8 cellular contexts compared by ENCODE assay signal in genomic region chr20:2800590-2801458, GRCh38. TPM values are rescaled to one million over a fixed set of nuclear protein-coding genes. Genes with fewer than 3 reads are reported as not detected.
DNase-seq lines count a peak whose midpoint lies in the region; ATAC-seq and TF ChIP-seq lines count a peak whose summit lies in the region.

Gene CPXM1 (minus strand): TSS chr20:2800627. CDS start chr20:2800572, 55 bp downstream.

- in situ Hi-C loops in G401 (cut with HindIII; ENCODE audit: low sequenced_read_pairs) = no loop called here

- peaks cover 6 to 21% of the 10 kb centered on the region in 2 donors for H3K4me1 ChIP-seq in muscle layer of duodenum (ENCODE audit: control insufficient read depth in 1 of 2, insufficient read depth in 2 of 2, low read length in 2 of 2)

- H3K4me3 ChIP-seq in muscle layer of duodenum (ENCODE audit: low read depth in 1 of 2, low read length in 2 of 2) = peak within 1 kb of the TSS; percentile 42 to 61

- H3K27me3 ChIP-seq in muscle layer of duodenum (ENCODE audit: low read depth, low read length) = peaks cover 31% of the 10 kb centered on the region

- no peak for TF ChIP-seq CTCF in GM10266 (IDR thresholded peaks at IDR 0.05; ENCODE audit: control insufficient read depth, insufficient read depth, low read depth, missing control alignments)

- no peaks in the 10 kb centered on the region for H3K9me3 ChIP-seq in muscle layer of duodenum (ENCODE audit: control insufficient read depth in 1 of 2, low read length in 2 of 2)

- no peak for DNase-seq in G401 (ENCODE audit: low spot score)
- DNase-seq in NCI-H510A (lab: John Stamatoyannopoulos, UW) = peak; percentile 43
- DNase-seq in cerebellum (ENCODE audit: low spot score) = no peak
- no peak for DNase-seq in GM10266 (ENCODE audit: extremely low spot score)
- DNase-seq in HEK293T (ENCODE audit: extremely low spot score) = no peak

- POLR2A ChIA-PET in HEK293T (lab: Yijun Ruan, JAX) = interaction anchor here (1.0 kb wide), 2 partner anchors 35 to 40 kb away, joined by 4 to 5 read pairs; partner anchors contain the start of genes PCED1A and VPS16

- ATAC-seq in GM21619 (IDR thresholded peaks at IDR 0.05; ENCODE audit: unreplicated experiment) = peak; percentile 54
- ATAC-seq in HG03025 (IDR thresholded peaks at IDR 0.05; ENCODE audit: low FRiP score, unreplicated experiment) = no peak

- H3K27ac ChIP-seq in muscle layer of duodenum (ENCODE audit: low read length) = no peak within 1 kb of the TSS

- CTCF ChIA-PET in HEK293T (lab: Yijun Ruan, JAX) = interaction anchor here (0.7 kb wide), 1 partner anchor 132 kb away, joined by 3 read pairs; no protein-coding TSS in a partner anchor

- H3K36me3 ChIP-seq in muscle layer of duodenum (ENCODE audit: control insufficient read depth in 1 of 2, insufficient read depth in 2 of 2, low read length in 2 of 2) = no peaks in the 10 kb centered on the region

TF ChIP-seq in HEK293T, 16 proteins besides CTCF, POLR2A, EP300 and RAD21:
- TF ChIP-seq TARDBP (IDR thresholded peaks at IDR 0.05) (no peak), FOXK2 (IDR thresholded peaks at IDR 0.05) (no peak), SP1 (IDR thresholded peaks at IDR 0.05) (no peak), PKNOX1 (IDR thresholded peaks at IDR 0.05) (no peak), L3MBTL2 (conservative IDR thresholded peaks at IDR 0.05) (no peak), NFRKB (IDR thresholded peaks at IDR 0.05) (no peak), ZNF384 (IDR thresholded peaks at IDR 0.05) (no peak), FOXM1 (IDR thresholded peaks at IDR 0.05; ENCODE audit: borderline replicate concordance) (no peak), FOXA1 (IDR thresholded peaks at IDR 0.05) (no peak), ELF4 (IDR thresholded peaks at IDR 0.05) (no peak)

RNA-seq across cellular contexts. Expression of gene CPXM1, which starts in this region (rescaled TPM):
- total RNA-seq in G401 (2014; rRNA removed; shearing (Covaris generic)) = 41.8 and 47.0 TPM in 2 replicates
- 19.9 TPM for total RNA-seq in cerebellum
